ENCODE assay signal across 7 cellular contexts in the genomic region with DNA sequence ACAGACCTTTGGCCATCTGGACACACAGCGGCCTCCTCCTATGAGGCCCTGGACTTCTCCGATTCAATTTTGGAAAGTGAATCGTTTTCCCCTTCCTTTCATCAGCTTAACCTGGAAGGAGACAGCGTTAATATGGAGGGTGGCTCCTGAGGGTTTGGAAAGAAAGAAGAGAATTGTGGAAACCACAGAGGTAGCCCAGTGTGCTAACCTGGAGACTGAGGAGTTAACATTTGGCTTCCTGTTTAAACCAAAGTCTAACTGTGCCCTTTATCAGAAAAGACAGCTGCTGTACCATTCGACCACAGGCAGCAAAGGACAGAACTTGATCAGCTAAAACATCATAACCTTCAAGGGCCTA. TPM values are rescaled to one million over a fixed set of nuclear protein-coding genes. Genes with fewer than 3 reads are reported as not detected.
A peak's percentile ranks its signal among the peaks of the same experiment; 100 is the strongest.
DNase-seq lines count a peak whose midpoint lies in the region; ATAC-seq and TF ChIP-seq lines count a peak whose summit lies in the region.

No MANE protein-coding gene starts in this region.

- WGBS in mesendoderm (ENCODE audit: extremely low coverage, insufficient coverage, low lambda C conversion rate): no CpG with 5 or more reads among the region's 5 CpGs

- H3K4me3 Mint-ChIP-seq in chondrocyte (ENCODE audit: unreplicated experiment): peak overlapping the region; percentile 86

- no peak for DNase-seq in HFF-Myc (ENCODE audit: extremely low read depth, low read depth)
- peak; percentile 7 for DNase-seq in NCI-H1092 (lab: John Stamatoyannopoulos, UW)
- no peak for DNase-seq in chondrocyte (ENCODE audit: low spot score)
- no peak for DNase-seq in mesendoderm
- DNase-seq in vagina (ENCODE audit: extremely low spot score in 2 of 2): no peak
- DNase-seq in activated CD8-positive, alpha-beta memory T cell treated with anti-CD3 and anti-CD28 coated beads, Interleukin-2, amount 50 U/mL, for 48 hours: no peak

- H2BK120ac ChIP-seq in mesendoderm (ENCODE audit: low read depth, low read length): no peak overlapping the region

- no peak overlapping the region for H2BK15ac ChIP-seq in mesendoderm (replicated peaks; ENCODE audit: low read depth)

- no peak overlapping the region for H2AK5ac ChIP-seq in mesendoderm (ENCODE audit: low read length)

- H3K36me3 Mint-ChIP-seq in chondrocyte (ENCODE audit: low read depth): peaks cover 2% of the 10 kb centered on the region

- no peak overlapping the region for H4K5ac ChIP-seq in mesendoderm (ENCODE audit: low read length)

- H2BK5ac ChIP-seq in mesendoderm (ENCODE audit: low read length): no peak overlapping the region

- H3K4me1 ChIP-seq in mesendoderm (ENCODE audit: control insufficient read depth, low read depth, low read length): no peaks in the 10 kb centered on the region
- H3K4me1 ChIP-seq in vagina: peaks cover 17% of the 10 kb centered on the region

- peak overlapping the region; percentile 30 for H3K27ac ChIP-seq in mesendoderm (ENCODE audit: low read depth, low read length)
- peak overlapping the region; percentile 94 for H3K27ac ChIP-seq in vagina

- peak overlapping the region; percentile 84 for H3K9ac ChIP-seq in mesendoderm (ENCODE audit: low read length)

- H3K4me3 ChIP-seq in HFF-Myc (replicated peaks; ENCODE audit: low read depth, low read length) (peak overlapping the region; percentile 58), mesendoderm (ENCODE audit: low read length) (peak overlapping the region; percentile 62), vagina (peak overlapping the region; percentile 72 to 97)

- H3K4me1 Mint-ChIP-seq in chondrocyte (ENCODE audit: low read depth): peaks cover 18% of the 10 kb centered on the region

- no peaks in the 10 kb centered on the region for H3K27me3 ChIP-seq in mesendoderm (ENCODE audit: insufficient read depth, low read length, poor library complexity)
- H3K27me3 ChIP-seq in vagina: no peaks in the 10 kb centered on the region

- H3K4me2 ChIP-seq in mesendoderm (ENCODE audit: low read length): peak overlapping the region; percentile 73

- H3K27me3 Mint-ChIP-seq in chondrocyte (ENCODE audit: low read depth): no peaks in the 10 kb centered on the region

- intact Hi-C loops in vagina (cut with DNase I): no loop called here

- peak overlapping the region; percentile 86 for H3K18ac ChIP-seq in mesendoderm (ENCODE audit: low read length)

- H3K36me3 ChIP-seq in mesendoderm (ENCODE audit: control insufficient read depth, insufficient read depth, low read length) (no peaks in the 10 kb centered on the region), vagina (no peaks in the 10 kb centered on the region)

- TF ChIP-seq CTCF in HFF-Myc (IDR thresholded peaks at IDR 0.05; ENCODE audit: low read depth, low read length, missing control alignments) (no peak), chondrocyte (IDR thresholded peaks at IDR 0.05) (peak; percentile 10), vagina (IDR thresholded peaks at IDR 0.05) (no peak)

- no peaks in the 10 kb centered on the region for H3K79me2 ChIP-seq in mesendoderm (ENCODE audit: control insufficient read depth, insufficient read depth, low read length)

- H3K9me3 ChIP-seq in vagina: no peaks in the 10 kb centered on the region

- TF ChIP-seq POLR2A in vagina (IDR thresholded peaks at IDR 0.05): no peak

- H3K79me1 ChIP-seq in mesendoderm (ENCODE audit: low read length): no peaks in the 10 kb centered on the region

- peak overlapping the region; percentile 82 for H3K27ac Mint-ChIP-seq in chondrocyte (ENCODE audit: unreplicated experiment)

- peak; percentile 25 for ATAC-seq in GM18517 (IDR thresholded peaks at IDR 0.05; ENCODE audit: unreplicated experiment)

- no peak overlapping the region for H3K4ac ChIP-seq in mesendoderm (ENCODE audit: low read depth, low read length)

- H3K56ac ChIP-seq in mesendoderm (ENCODE audit: low read length): peak overlapping the region; percentile 96

- H4K8ac ChIP-seq in mesendoderm (ENCODE audit: low read depth, low read length): no peak overlapping the region

- H3K23ac ChIP-seq in mesendoderm (ENCODE audit: low read length): peak overlapping the region; percentile 29

- no peaks in the 10 kb centered on the region for H3K9me3 Mint-ChIP-seq in chondrocyte (ENCODE audit: low read depth)

RNA-seq across cellular contexts. Expression of gene IDNK, which starts 0.7 kb away (rescaled TPM):
- 1.8 to 2.3 TPM (median 2.1 TPM) in 3 replicates for total RNA-seq in chondrocyte
- polyA plus RNA-seq in mesendoderm (2013, experiment 1 of 2): 0.45 TPM
- polyA plus RNA-seq in mesendoderm (2013, experiment 2 of 2): 0.62 TPM
- total RNA-seq in vagina: not detected
